ENCODE assay signal across 1 cellular context in the genomic region with DNA sequence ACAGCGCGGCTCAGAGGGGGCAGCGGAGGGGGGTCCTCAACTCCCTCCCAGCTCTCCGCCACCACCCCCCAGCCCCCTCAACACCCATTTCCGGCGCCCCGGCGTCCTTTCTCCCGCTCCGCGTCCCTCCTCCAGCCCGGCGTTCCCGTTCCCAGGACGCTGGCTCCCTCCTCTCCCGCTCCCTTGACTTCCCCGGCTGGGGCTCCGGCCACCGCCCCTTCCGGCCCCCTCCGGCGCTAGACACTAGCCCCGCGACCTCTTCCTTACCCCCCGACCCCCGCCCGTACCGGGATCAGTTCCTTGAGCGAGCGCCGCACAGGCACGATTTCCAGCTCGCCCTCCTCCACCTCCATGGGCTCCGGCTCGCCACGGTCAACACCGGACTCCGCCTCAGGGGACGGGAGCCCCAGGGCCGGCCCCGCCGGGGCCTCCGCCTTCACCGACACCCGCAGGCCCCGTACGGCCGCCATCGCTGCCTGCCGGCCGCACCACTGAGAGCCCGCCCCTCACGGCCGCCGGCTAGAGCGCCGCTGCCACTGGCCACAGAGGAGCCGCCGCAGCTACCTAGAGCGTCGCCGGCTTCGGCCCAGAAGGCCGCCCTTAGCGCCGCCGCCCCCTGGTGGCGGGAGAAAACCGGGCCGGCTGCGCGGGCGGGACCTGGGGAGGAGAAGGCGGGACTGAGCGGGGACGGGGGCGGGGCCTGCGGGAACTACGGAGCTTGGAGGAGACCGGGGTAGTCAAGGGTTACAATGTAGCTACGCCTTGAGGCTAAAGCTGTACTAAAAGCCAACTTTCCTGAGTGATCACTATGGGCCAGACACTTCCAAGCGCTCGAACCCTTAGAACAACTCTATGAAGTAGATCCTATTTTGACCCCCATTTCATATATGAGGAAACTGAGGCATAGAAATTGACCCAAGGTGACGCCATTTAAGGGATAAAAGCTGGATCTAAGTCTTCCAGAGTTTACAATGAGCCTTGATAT.
A peak's percentile ranks its signal among the peaks of the same experiment; 100 is the strongest.
TF ChIP-seq lines count a peak whose summit lies in the region.

A gene with protein sequence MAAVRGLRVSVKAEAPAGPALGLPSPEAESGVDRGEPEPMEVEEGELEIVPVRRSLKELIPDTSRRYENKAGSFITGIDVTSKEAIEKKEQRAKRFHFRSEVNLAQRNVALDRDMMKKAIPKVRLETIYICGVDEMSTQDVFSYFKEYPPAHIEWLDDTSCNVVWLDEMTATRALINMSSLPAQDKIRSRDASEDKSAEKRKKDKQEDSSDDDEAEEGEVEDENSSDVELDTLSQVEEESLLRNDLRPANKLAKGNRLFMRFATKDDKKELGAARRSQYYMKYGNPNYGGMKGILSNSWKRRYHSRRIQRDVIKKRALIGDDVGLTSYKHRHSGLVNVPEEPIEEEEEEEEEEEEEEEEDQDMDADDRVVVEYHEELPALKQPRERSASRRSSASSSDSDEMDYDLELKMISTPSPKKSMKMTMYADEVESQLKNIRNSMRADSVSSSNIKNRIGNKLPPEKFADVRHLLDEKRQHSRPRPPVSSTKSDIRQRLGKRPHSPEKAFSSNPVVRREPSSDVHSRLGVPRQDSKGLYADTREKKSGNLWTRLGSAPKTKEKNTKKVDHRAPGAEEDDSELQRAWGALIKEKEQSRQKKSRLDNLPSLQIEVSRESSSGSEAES (minus strand): TSS at position 493 of the 985 bp plus-strand sequence. CDS start 23 bp downstream, at position 470.

TF ChIP-seq in GM23338, 12 proteins besides CTCF, POLR2A, EP300 and RAD21 (continued from another document):
- TF ChIP-seq ZNF331 (CRISPR knock-in tag; IDR thresholded peaks at IDR 0.05; ENCODE audit: low read depth) = no peak
- peak; percentile 77 for TF ChIP-seq CREB1 (CRISPR knock-in tag; IDR thresholded peaks at IDR 0.05; ENCODE audit: low read depth)
- TF ChIP-seq, protein P1, sequence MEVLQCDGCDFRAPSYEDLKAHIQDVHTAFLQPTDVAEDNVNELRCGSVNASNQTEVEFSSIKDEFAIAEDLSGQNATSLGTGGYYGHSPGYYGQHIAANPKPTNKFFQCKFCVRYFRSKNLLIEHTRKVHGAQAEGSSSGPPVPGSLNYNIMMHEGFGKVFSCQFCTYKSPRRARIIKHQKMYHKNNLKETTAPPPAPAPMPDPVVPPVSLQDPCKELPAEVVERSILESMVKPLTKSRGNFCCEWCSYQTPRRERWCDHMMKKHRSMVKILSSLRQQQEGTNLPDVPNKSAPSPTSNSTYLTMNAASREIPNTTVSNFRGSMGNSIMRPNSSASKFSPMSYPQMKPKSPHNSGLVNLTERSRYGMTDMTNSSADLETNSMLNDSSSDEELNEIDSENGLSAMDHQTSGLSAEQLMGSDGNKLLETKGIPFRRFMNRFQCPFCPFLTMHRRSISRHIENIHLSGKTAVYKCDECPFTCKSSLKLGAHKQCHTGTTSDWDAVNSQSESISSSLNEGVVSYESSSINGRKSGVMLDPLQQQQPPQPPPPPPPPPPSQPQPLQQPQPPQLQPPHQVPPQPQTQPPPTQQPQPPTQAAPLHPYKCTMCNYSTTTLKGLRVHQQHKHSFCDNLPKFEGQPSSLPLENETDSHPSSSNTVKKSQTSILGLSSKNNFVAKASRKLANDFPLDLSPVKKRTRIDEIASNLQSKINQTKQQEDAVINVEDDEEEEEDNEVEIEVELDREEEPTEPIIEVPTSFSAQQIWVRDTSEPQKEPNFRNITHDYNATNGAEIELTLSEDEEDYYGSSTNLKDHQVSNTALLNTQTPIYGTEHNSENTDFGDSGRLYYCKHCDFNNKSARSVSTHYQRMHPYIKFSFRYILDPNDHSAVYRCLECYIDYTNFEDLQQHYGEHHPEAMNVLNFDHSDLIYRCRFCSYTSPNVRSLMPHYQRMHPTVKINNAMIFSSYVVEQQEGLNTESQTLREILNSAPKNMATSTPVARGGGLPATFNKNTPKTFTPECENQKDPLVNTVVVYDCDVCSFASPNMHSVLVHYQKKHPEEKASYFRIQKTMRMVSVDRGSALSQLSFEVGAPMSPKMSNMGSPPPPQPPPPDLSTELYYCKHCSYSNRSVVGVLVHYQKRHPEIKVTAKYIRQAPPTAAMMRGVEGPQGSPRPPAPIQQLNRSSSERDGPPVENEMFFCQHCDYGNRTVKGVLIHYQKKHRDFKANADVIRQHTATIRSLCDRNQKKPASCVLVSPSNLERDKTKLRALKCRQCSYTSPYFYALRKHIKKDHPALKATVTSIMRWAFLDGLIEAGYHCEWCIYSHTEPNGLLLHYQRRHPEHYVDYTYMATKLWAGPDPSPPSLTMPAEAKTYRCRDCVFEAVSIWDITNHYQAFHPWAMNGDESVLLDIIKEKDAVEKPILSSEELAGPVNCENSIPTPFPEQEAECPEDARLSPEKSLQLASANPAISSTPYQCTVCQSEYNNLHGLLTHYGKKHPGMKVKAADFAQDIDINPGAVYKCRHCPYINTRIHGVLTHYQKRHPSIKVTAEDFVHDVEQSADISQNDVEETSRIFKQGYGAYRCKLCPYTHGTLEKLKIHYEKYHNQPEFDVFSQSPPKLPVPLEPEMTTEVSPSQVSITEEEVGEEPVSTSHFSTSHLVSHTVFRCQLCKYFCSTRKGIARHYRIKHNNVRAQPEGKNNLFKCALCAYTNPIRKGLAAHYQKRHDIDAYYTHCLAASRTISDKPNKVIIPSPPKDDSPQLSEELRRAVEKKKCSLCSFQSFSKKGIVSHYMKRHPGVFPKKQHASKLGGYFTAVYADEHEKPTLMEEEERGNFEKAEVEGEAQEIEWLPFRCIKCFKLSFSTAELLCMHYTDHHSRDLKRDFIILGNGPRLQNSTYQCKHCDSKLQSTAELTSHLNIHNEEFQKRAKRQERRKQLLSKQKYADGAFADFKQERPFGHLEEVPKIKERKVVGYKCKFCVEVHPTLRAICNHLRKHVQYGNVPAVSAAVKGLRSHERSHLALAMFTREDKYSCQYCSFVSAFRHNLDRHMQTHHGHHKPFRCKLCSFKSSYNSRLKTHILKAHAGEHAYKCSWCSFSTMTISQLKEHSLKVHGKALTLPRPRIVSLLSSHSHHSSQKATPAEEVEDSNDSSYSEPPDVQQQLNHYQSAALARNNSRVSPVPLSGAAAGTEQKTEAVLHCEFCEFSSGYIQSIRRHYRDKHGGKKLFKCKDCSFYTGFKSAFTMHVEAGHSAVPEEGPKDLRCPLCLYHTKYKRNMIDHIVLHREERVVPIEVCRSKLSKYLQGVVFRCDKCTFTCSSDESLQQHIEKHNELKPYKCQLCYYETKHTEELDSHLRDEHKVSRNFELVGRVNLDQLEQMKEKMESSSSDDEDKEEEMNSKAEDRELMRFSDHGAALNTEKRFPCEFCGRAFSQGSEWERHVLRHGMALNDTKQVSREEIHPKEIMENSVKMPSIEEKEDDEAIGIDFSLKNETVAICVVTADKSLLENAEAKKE (CRISPR knock-in tag; IDR thresholded peaks at IDR 0.05) = no peak
- TF ChIP-seq EZH2phosphoT487 (IDR thresholded peaks at IDR 0.05; ENCODE audit: unreplicated experiment) = no peak
- no peak for TF ChIP-seq EZH2 (IDR thresholded peaks at IDR 0.05; ENCODE audit: low read depth, unreplicated experiment)
- peak; percentile 93 for TF ChIP-seq POLR2AphosphoS5 (IDR thresholded peaks at IDR 0.05; ENCODE audit: low read depth)
